In genomic region chr7:74130518-74130917, GRCh38 we compare ENCODE assay signal across 33 cellular contexts.
"Had no signal": no experiment of that assay in that cellular context is flagged by ENCODE, and none has a peak within 500 bp of the region (broad histone marks: within the 10 kb centered on the region; RNA-seq: fewer than 3 reads in every experiment).

No MANE protein-coding gene starts in this region.

- DNase-seq: activated CD4-positive, alpha-beta memory T cell treated with anti-CD3 and anti-CD28 coated beads, Interleukin-2, amount 10 ng/mL, durations not matched to agents 7 days and 5 days; activated CD4-positive, alpha-beta T cell treated with anti-CD3 and anti-CD28 coated beads for 1 hour; activated CD4-positive, alpha-beta T cell treated with anti-CD3 and anti-CD28 coated beads for 36 hours; activated CD4-positive, alpha-beta T cell treated with anti-CD3 and anti-CD28 coated beads for 48 hours; activated CD4-positive, alpha-beta T cell treated with anti-CD3 and anti-CD28 coated beads, Interleukin-2, amount 10 ng/mL, durations not matched to agents 7 days and 5 days; activated CD4-positive, alpha-beta T cell treated with anti-CD3 and anti-CD28 coated beads, Interleukin-2, amount 50 U/mL, for 48 hours; activated CD4-positive, CD25-positive, alpha-beta regulatory T cell; activated CD8-positive, alpha-beta memory T cell treated with anti-CD3 and anti-CD28 coated beads for 24 hours; activated CD8-positive, alpha-beta memory T cell treated with anti-CD3 and anti-CD28 coated beads, Interleukin-2, amount 10 ng/mL, durations not matched to agents 7 days and 5 days; activated CD8-positive, alpha-beta memory T cell treated with anti-CD3 and anti-CD28 coated beads, Interleukin-2, amount 50 U/mL, for 48 hours; activated CD8-positive, alpha-beta T cell treated with anti-CD3 and anti-CD28 coated beads, Interleukin-2, amount 10 ng/mL, durations not matched to agents 7 days and 5 days; activated effector memory CD4-positive, alpha-beta T cell treated with Interleukin-2 at 50 U/mL for 16 hours; activated gamma-delta T cell; activated naive CD4-positive, alpha-beta T cell treated with anti-CD3 and anti-CD28 coated beads, Interleukin-2, amount 10 ng/mL, durations not matched to agents 7 days and 5 days; activated naive CD4-positive, alpha-beta T cell treated with Interleukin-2 at 50 U/mL for 16 hours; activated naive CD8-positive, alpha-beta T cell treated with anti-CD3 and anti-CD28 coated beads, Interleukin-2, amount 10 ng/mL, durations not matched to agents 7 days and 5 days; activated naive CD8-positive, alpha-beta T cell treated with anti-CD3 and anti-CD28 coated beads, Interleukin-2, amount 50 U/mL, for 24 hours; activated T-cell treated with anti-CD3 and anti-CD28 coated beads, Interleukin-2, amount 50 U/mL, for 24 hours; activated T-cell treated with anti-CD3 and anti-CD28 coated beads, Interleukin-2, amount 50 U/mL, for 48 hours; amygdala; anterior cingulate cortex; caudate nucleus; cerebellar nuclear complex; T-helper 1 cell; T-helper 2 cell; T-helper 9 cell had no signal

- H3K27me3 ChIP-seq: ascending aorta, cardiac muscle cell had no signal

- H3K9me3 ChIP-seq: ascending aorta had no signal

- H3K4me1 ChIP-seq: ascending aorta had no signal

- FAIRE-seq: bronchial epithelial cell, TTC549 had no signal

- H3K27ac ChIP-seq: ascending aorta, cardiac muscle cell, VCaP had no signal

- ATAC-seq: activated CD4-positive, alpha-beta T cell treated with anti-CD3 and anti-CD28 coated beads for 36 hours; activated CD4-positive, CD25-positive, alpha-beta regulatory T cell treated with anti-CD3 and anti-CD28 coated beads, Interleukin-2, amount 50 U/mL, for 24 hours; activated CD8-positive, alpha-beta memory T cell treated with anti-CD3 and anti-CD28 coated beads, Interleukin-2, amount 10 ng/mL, durations not matched to agents 7 days and 5 days; activated CD8-positive, alpha-beta T cell treated with anti-CD3 and anti-CD28 coated beads, Interleukin-2, amount 10 ng/mL, durations not matched to agents 7 days and 5 days; activated naive CD8-positive, alpha-beta T cell treated with anti-CD3 and anti-CD28 coated beads, Interleukin-2, amount 50 U/mL, for 24 hours; WTC11 had no signal

- H3K4me3 ChIP-seq: ascending aorta, cardiac muscle cell had no signal

- H3K36me3 ChIP-seq: ascending aorta, cardiac muscle cell had no signal
